ENCODE assay signal across 8 cellular contexts in the genomic region with DNA sequence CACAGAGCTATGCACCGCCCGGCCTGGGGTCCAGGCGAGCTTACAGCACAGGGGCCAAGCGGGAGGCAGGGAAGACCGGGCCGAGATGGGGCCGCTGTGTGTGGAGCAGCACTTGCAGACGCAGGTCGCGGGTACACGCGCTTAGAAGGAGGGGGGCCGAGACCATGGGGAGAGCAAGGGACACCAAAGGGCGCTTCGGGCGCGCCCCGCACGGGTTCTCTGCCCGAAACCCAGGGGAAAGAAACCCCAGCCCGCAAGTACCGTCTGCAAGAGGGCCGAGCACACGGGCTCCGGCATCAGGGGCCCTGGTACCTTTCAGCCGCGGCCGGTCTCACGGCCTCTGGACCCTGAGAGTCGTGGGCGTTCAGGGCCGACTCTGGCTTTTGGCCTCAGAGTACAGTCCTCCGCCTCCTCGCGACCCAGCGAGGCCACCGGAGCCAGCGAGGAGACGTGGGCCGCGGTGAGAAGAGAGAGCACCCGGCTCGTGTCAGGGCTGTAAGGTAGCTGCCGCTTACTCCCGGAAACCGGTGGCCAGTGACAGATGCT. TPM values are rescaled to one million over a fixed set of nuclear protein-coding genes. Genes with fewer than 3 reads are reported as not detected.
DNase-seq lines count a peak whose midpoint lies in the region; ATAC-seq, FAIRE-seq and TF ChIP-seq lines count a peak whose summit lies in the region.

No MANE protein-coding gene starts in this region.

- peak overlapping the region; percentile 95 for H3K27ac ChIP-seq in astrocyte (ENCODE audit: low read depth, low read length)

- H3K4me1 Mint-ChIP-seq in astrocyte (ENCODE audit: low read depth, unreplicated experiment) = no peaks in the 10 kb centered on the region
- H3K4me1 Mint-ChIP-seq in stimulated activated naive CD8-positive, alpha-beta T cell treated with anti-CD3 and anti-CD28 coated beads, Interleukin-15, amount 100 ng/mL, for 72 hours = peaks cover 13% of the 10 kb centered on the region

- DNase-seq in DMS 273 (lab: John Stamatoyannopoulos, UW; ENCODE audit: unreplicated experiment) (peak; percentile 52), DMS 273 treated with DMSO at 0.1 percent for 48 hours (lab: John Stamatoyannopoulos, UW) (no peak), MG63 (no peak), astrocyte (ENCODE audit: low read depth) (peak; percentile 6), NCI-H128 (lab: John Stamatoyannopoulos, UW; ENCODE audit: unreplicated experiment) (no peak), NCI-H187 treated with DMSO at 0.1 percent for 48 hours (lab: John Stamatoyannopoulos, UW) (no peak)
- no peak for DNase-seq in stimulated activated naive CD8-positive, alpha-beta T cell treated with anti-CD3 and anti-CD28 coated beads, Interleukin-15, amount 100 ng/mL, for 72 hours

- peaks cover 5% of the 10 kb centered on the region for H4K20me1 ChIP-seq in astrocyte (ENCODE audit: insufficient read depth, low read length)

- peaks cover 12% of the 10 kb centered on the region for H3K79me2 ChIP-seq in astrocyte (ENCODE audit: insufficient read depth, low read length)

- no peaks in the 10 kb centered on the region for H3K9me3 ChIP-seq in MG63
- H3K9me3 ChIP-seq in astrocyte (ENCODE audit: insufficient read depth, low read depth, low read length) = no peaks in the 10 kb centered on the region
- H3K9me3 ChIP-seq in iPS-18c (ENCODE audit: control insufficient read depth, insufficient read depth, low read length) = peaks cover 7% of the 10 kb centered on the region

- H3K4me3 ChIP-seq in MG63 = peak overlapping the region; percentile 90
- peak overlapping the region; percentile 91 for H3K4me3 ChIP-seq in astrocyte (ENCODE audit: insufficient read depth, low read depth, low read length)
- peak overlapping the region; percentile 77 for H3K4me3 ChIP-seq in iPS-18c (ENCODE audit: insufficient read depth, low read depth, low read length)

- H3K4me2 ChIP-seq in astrocyte (ENCODE audit: low read length) = peak overlapping the region; percentile 96

- TF ChIP-seq CTCF in astrocyte (IDR thresholded peaks at IDR 0.05; ENCODE audit: insufficient read depth, low read depth, low read length) = no peak

- H3K9ac ChIP-seq in astrocyte (ENCODE audit: low read length) = peak overlapping the region; percentile 99

- H2AFZ ChIP-seq in astrocyte (ENCODE audit: low read depth, low read length) = peak overlapping the region; percentile 73

- no peak for ATAC-seq in stimulated activated naive CD8-positive, alpha-beta T cell treated with anti-CD3 and anti-CD28 coated beads, Interleukin-15, amount 100 ng/mL, for 72 hours

- H3K4me3 Mint-ChIP-seq in astrocyte (ENCODE audit: unreplicated experiment) = peak overlapping the region; percentile 89
- peak overlapping the region; percentile 86 to 92 for H3K4me3 Mint-ChIP-seq in stimulated activated naive CD8-positive, alpha-beta T cell treated with anti-CD3 and anti-CD28 coated beads, Interleukin-15, amount 100 ng/mL, for 72 hours

- H3K4me1 ChIP-seq in astrocyte (ENCODE audit: insufficient read depth, low read length) = no peaks in the 10 kb centered on the region

- no peaks in the 10 kb centered on the region for H3K27me3 ChIP-seq in MG63
- no peaks in the 10 kb centered on the region for H3K27me3 ChIP-seq in astrocyte (ENCODE audit: insufficient read depth, low read length)

- H3K36me3 ChIP-seq in MG63 (no peaks in the 10 kb centered on the region), astrocyte (ENCODE audit: insufficient read depth, low read length) (no peaks in the 10 kb centered on the region)

- FAIRE-seq in astrocyte (lab: Jason Lieb, UNC) = no peak

- H3K36me3 Mint-ChIP-seq in astrocyte (ENCODE audit: low read depth, unreplicated experiment) = no peaks in the 10 kb centered on the region

- H3K27me3 Mint-ChIP-seq in astrocyte (ENCODE audit: low read depth, unreplicated experiment) = no peaks in the 10 kb centered on the region
- H3K27me3 Mint-ChIP-seq in stimulated activated naive CD8-positive, alpha-beta T cell treated with anti-CD3 and anti-CD28 coated beads, Interleukin-15, amount 100 ng/mL, for 72 hours = no peaks in the 10 kb centered on the region

- peaks cover 3% of the 10 kb centered on the region for H3K9me3 Mint-ChIP-seq in astrocyte (ENCODE audit: unreplicated experiment)
- H3K9me3 Mint-ChIP-seq in stimulated activated naive CD8-positive, alpha-beta T cell treated with anti-CD3 and anti-CD28 coated beads, Interleukin-15, amount 100 ng/mL, for 72 hours = no peaks in the 10 kb centered on the region

- H3K27ac Mint-ChIP-seq in astrocyte (ENCODE audit: unreplicated experiment) = no peak overlapping the region
- peak overlapping the region; percentile 40 to 86 for H3K27ac Mint-ChIP-seq in stimulated activated naive CD8-positive, alpha-beta T cell treated with anti-CD3 and anti-CD28 coated beads, Interleukin-15, amount 100 ng/mL, for 72 hours

RNA-seq across cellular contexts. Expression of a gene that starts 0.3 kb away (rescaled TPM):
- 50.6 and 51.1 TPM in 2 replicates for total RNA-seq in MG63 (2014; rRNA removed; shearing (Covaris generic); ENCODE audit: low replicate concordance)
- total RNA-seq in astrocyte = 36.4 and 42.4 TPM in 2 replicates

RNA-seq across cellular contexts. Expression of a gene that starts 8.6 kb away (rescaled TPM):
- not detected in 2 replicates for total RNA-seq in MG63 (2014; rRNA removed; shearing (Covaris generic); ENCODE audit: low replicate concordance)
- not detected in 2 replicates for total RNA-seq in astrocyte

RNA-seq across cellular contexts. Expression of a gene that starts 57.0 kb away (rescaled TPM):
- not detected in 2 replicates for total RNA-seq in MG63 (2014; rRNA removed; shearing (Covaris generic); ENCODE audit: low replicate concordance)
- not detected in 2 replicates for total RNA-seq in astrocyte

Comparison
In these comparisons a context has a peak if more than half of its experiments do, and no peak if none do; other contexts are left out.
1. DNase-seq: peak in DMS 273 (single experiment) and astrocyte (single experiment); none in DMS 273 treated with DMSO at 0.1 percent for 48 hours (single experiment), MG63 (single experiment), stimulated activated naive CD8-positive, alpha-beta T cell treated with anti-CD3 and anti-CD28 coated beads, Interleukin-15, amount 100 ng/mL, for 72 hours (0 of 2), NCI-H128 (single experiment) and NCI-H187 treated with DMSO at 0.1 percent for 48 hours (single experiment).
2. Peak in every context shown above with its lines, with median percentiles within 50 percentile points of each other: H3K4me3 ChIP-seq.